12 cellular contexts compared by ENCODE assay signal in the genomic region with DNA sequence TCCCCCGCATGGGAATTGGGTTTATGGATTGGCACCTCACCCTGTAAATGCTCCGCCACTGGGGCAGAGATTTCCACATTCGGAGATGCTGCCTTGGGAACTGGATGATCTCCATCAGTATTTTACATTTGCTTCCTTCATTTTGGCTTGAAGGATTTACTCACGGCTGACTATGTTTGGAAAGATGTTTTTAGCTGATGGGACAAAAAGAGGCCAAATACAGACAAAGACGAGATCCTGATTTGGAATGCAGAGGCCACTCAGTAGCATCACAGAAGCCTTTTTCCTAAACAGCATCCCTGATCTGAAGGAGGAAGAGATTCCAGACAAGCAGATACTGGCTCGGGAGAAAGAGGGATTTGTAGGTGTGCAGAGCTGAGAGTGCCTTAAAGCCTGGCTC.
DNase-seq lines count a peak whose midpoint lies in the region; ATAC-seq, FAIRE-seq and TF ChIP-seq lines count a peak whose summit lies in the region.
"Had no signal": no experiment of that assay in that cellular context is flagged by ENCODE, and none has a peak within 500 bp of the region (broad histone marks: within the 10 kb centered on the region; RNA-seq: fewer than 3 reads in every experiment).

No MANE protein-coding gene starts in this region.

- H2BK5ac ChIP-seq in H1 (ENCODE audit: low read depth, low read length) = no peak overlapping the region

- H3K79me2 ChIP-seq in H1 (ENCODE audit: control insufficient read depth in 1 of 2, insufficient read depth in 2 of 2, low read length in 2 of 2) = no peaks in the 10 kb centered on the region

- H3K56ac ChIP-seq in H1 (replicated peaks; ENCODE audit: insufficient read length, low read depth, low read length) = no peak overlapping the region

- H3K4me2 ChIP-seq in H1 (ENCODE audit: insufficient read depth in 1 of 2, low read depth in 2 of 2, low read length in 2 of 2) = no peak overlapping the region

- H3K9ac ChIP-seq in H1 (replicated peaks in 1 of 4; ENCODE audit: extremely low read depth in 1 of 4, low read depth in 3 of 4, low read length in 3 of 4) (no peak overlapping the region; a peak in 1 of 7 replicates), rectal smooth muscle tissue (ENCODE audit: low read length) (no peak overlapping the region)
- H3K9ac ChIP-seq: GM23248 had no signal

- H2BK12ac ChIP-seq in H1 (ENCODE audit: low read depth, low read length) = no peak overlapping the region

- no peak overlapping the region for H3K23ac ChIP-seq in H1 (ENCODE audit: insufficient read length)

- H2AFZ ChIP-seq in H1 (ENCODE audit: low read length) = no peak overlapping the region
- H2AFZ ChIP-seq: GM23248 had no signal

- H3K4ac ChIP-seq in H1 (replicated peaks; ENCODE audit: insufficient read length, low read depth, low read length) = no peak overlapping the region

- H3K4me3 ChIP-seq in H1 (ENCODE audit: extremely low read depth in 1 of 4, insufficient read depth in 2 of 4, low read depth in 3 of 4, low read length in 4 of 4) (no peak overlapping the region), rectal smooth muscle tissue (ENCODE audit: low read length) (no peak overlapping the region)
- H3K4me3 ChIP-seq: GM23248 had no signal

- TF ChIP-seq CTCF in C4-2B (conservative IDR thresholded peaks at IDR 0.05) = no peak
- TF ChIP-seq CTCF in H1 (IDR thresholded peaks at IDR 0.05; ENCODE audit: control extremely low read depth in 1 of 3, insufficient read depth in 1 of 3, low read depth in 1 of 3, low read length in 3 of 3) = no peak

- H3K27me3 ChIP-seq in H1 (replicated peaks in 1 of 4; ENCODE audit: control insufficient read depth in 3 of 4, extremely low read depth in 1 of 4, insufficient read depth in 3 of 4, low read length in 3 of 4) (peaks cover 0 to 2% (median 0%) of the 10 kb centered on the region in 4 experiments; a peak in 2 of 7 replicates), rectal smooth muscle tissue (ENCODE audit: control insufficient read depth, insufficient read depth, low read length) (no peaks in the 10 kb centered on the region)
- H3K27me3 ChIP-seq: BE2C had no signal

- POLR2A ChIA-PET in H1 (lab: Charles Lee; ENCODE audit: partially characterized antibody) = interaction anchor here (0.6 kb wide), 1 partner anchor 146 kb away, joined by 3 read pairs; no protein-coding TSS in a partner anchor

- no peak overlapping the region for H3K14ac ChIP-seq in H1 (ENCODE audit: insufficient read length)

- H3K27ac ChIP-seq in C4-2B (peak overlapping the region; percentile 64), H1 (ENCODE audit: low read depth, low read length) (no peak overlapping the region), rectal smooth muscle tissue (ENCODE audit: low read depth, low read length) (peak overlapping the region; percentile 74)
- H3K27ac ChIP-seq: GM23248 had no signal

- TF ChIP-seq EP300 in H1 (IDR thresholded peaks at IDR 0.05; ENCODE audit: borderline replicate concordance in 1 of 2, low read depth in 2 of 2, low read length in 2 of 2) = no peak

- no peak overlapping the region for H4K5ac ChIP-seq in H1 (ENCODE audit: insufficient read length, low read depth, low read length)

- H3K9me3 ChIP-seq in H1 (ENCODE audit: insufficient read depth in 2 of 2, low read depth in 1 of 2, low read length in 1 of 2) = no peaks in the 10 kb centered on the region
- H3K9me3 ChIP-seq: BE2C, Caco-2 had no signal

- 87% methylated on average over 6 of the region's 6 CpGs; no CpG with 5 or more reads in 1 of the 2 experiments for WGBS in H1 (ENCODE audit: extremely low coverage in 1 of 2, insufficient coverage in 1 of 2, insufficient read length in 1 of 2, insufficient replicate concordance in 2 of 2, low coverage in 1 of 2, low lambda C conversion rate in 2 of 2, missing lambda C conversion rate in 1 of 2), 2 experiments

- FAIRE-seq in H1 (lab: Jason Lieb, UNC) (no peak), urothelium cell line (lab: Jason Lieb, UNC) (peak; percentile 37)

- H2BK20ac ChIP-seq in H1 (ENCODE audit: low read length) = no peak overlapping the region

- TF ChIP-seq RAD21 in H1 (IDR thresholded peaks at IDR 0.05 in 1 of 2, conservative IDR thresholded peaks at IDR 0.05 in 1 of 2; ENCODE audit: low read depth in 2 of 2, low read length in 2 of 2) = no peak

- no peak overlapping the region for H2AK5ac ChIP-seq in H1 (ENCODE audit: low read depth, low read length)

- CTCF ChIA-PET in H1 (lab: Charles Lee; ENCODE audit: partially characterized antibody) = interaction anchor here (0.6 to 3.1 kb wide), 19 partner anchors 7 to 276 kb away, joined by 3 to 25 read pairs (median 4); partner anchors contain the start of gene CEMIP

- no peak overlapping the region for H4K8ac ChIP-seq in H1 (ENCODE audit: extremely low read depth, insufficient read depth, low read length)

- H4K91ac ChIP-seq in H1 (replicated peaks; ENCODE audit: insufficient read length, low read length) = no peak overlapping the region

- H2BK15ac ChIP-seq in H1 (ENCODE audit: low read length) = peak overlapping the region; percentile 37; the same call in 1 of the 2 replicates

- no peaks in the 10 kb centered on the region for H3K36me3 ChIP-seq in H1 (ENCODE audit: control insufficient read depth in 2 of 4, insufficient read depth in 4 of 4, low read length in 3 of 4)
- H3K36me3 ChIP-seq in rectal smooth muscle tissue (ENCODE audit: control insufficient read depth, insufficient read depth, low read length) = no peaks in the 10 kb centered on the region
- H3K36me3 ChIP-seq: BE2C had no signal

- peaks cover 0 to 3% (median 3%) of the 10 kb centered on the region in 4 experiments; a peak in 4 of 7 replicates for H3K4me1 ChIP-seq in H1 (replicated peaks in 1 of 4; ENCODE audit: control insufficient read depth in 3 of 4, insufficient read depth in 4 of 4, low read length in 3 of 4)
- peaks cover 13% of the 10 kb centered on the region for H3K4me1 ChIP-seq in rectal smooth muscle tissue (ENCODE audit: control insufficient read depth, insufficient read depth, low read length)
- H3K4me1 ChIP-seq: BE2C, Caco-2 had no signal

- no peaks in the 10 kb centered on the region for H3K79me1 ChIP-seq in H1 (ENCODE audit: low read depth, low read length)

- no peak for ATAC-seq in GM18858 (IDR thresholded peaks at IDR 0.05; ENCODE audit: unreplicated experiment)

- no peak overlapping the region for H3K18ac ChIP-seq in H1 (ENCODE audit: extremely low read depth, low read length)

- H4K20me1 ChIP-seq in H1 (replicated peaks in 1 of 2; ENCODE audit: control insufficient read depth in 1 of 2, insufficient read depth in 2 of 2, low read length in 2 of 2) = no peaks in the 10 kb centered on the region

- no peak for TF ChIP-seq POLR2A in H1 (IDR thresholded peaks at IDR 0.05; ENCODE audit: control extremely low read depth in 1 of 2, low read depth in 2 of 2, low read length in 2 of 2)

- no peak overlapping the region for H2BK120ac ChIP-seq in H1 (replicated peaks; ENCODE audit: low read depth, low read length)

- H3K23me2 ChIP-seq in H1 (ENCODE audit: low read depth, low read length) = no peaks in the 10 kb centered on the region

- no peak for DNase-seq in H1 (ENCODE audit: low read depth in 1 of 2, low spot score in 2 of 2)
- DNase-seq in urothelium cell line (ENCODE audit: low spot score) = no peak
- DNase-seq in NK-92 treated with Interleukin-12 subunit alpha and Interleukin-12 subunit beta, amount 100 ng/mL, for 24 hours (lab: John Stamatoyannopoulos, UW) = no peak
- no peak for DNase-seq in AML-193 (lab: John Stamatoyannopoulos, UW)
- DNase-seq: BE2C; Caco-2; CD8-positive, alpha-beta memory T cell; GM23248; H7 had no signal

TF ChIP-seq in H1, 55 proteins besides CTCF, POLR2A, EP300 and RAD21:
- no peak for TF ChIP-seq NRF1 (IDR thresholded peaks at IDR 0.05; ENCODE audit: low read depth, low read length)
- TF ChIP-seq PHF8 (conservative IDR thresholded peaks at IDR 0.05; ENCODE audit: low read depth, low read length) = no peak
- no peak for TF ChIP-seq SAP30 (IDR thresholded peaks at IDR 0.05; ENCODE audit: insufficient read depth, insufficient replicate concordance, low read length)
- TF ChIP-seq RXRA (IDR thresholded peaks at IDR 0.05; ENCODE audit: insufficient read depth, low read depth, low read length) = no peak
- TF ChIP-seq CBX8 (IDR thresholded peaks at IDR 0.05; ENCODE audit: borderline replicate concordance, low read depth, low read length) = no peak
- TF ChIP-seq TBP (IDR thresholded peaks at IDR 0.05; ENCODE audit: low read depth, low read length) = no peak
- no peak for TF ChIP-seq BCL11A (IDR thresholded peaks at IDR 0.05; ENCODE audit: low read depth in 2 of 2, low read length in 2 of 2)
- TF ChIP-seq BACH1 (IDR thresholded peaks at IDR 0.05; ENCODE audit: low read length) = no peak
- no peak for TF ChIP-seq SIRT6 (IDR thresholded peaks at IDR 0.05; ENCODE audit: low read length)
- no peak for TF ChIP-seq CHD1 (IDR thresholded peaks at IDR 0.05; ENCODE audit: low read depth, low read length)
- no peak for TF ChIP-seq EZH2 (IDR thresholded peaks at IDR 0.05; ENCODE audit: low read depth, low read length, severe bottlenecking)
- no peak for TF ChIP-seq SRF (IDR thresholded peaks at IDR 0.05; ENCODE audit: low read depth, low read length)
- TF ChIP-seq YY1 (IDR thresholded peaks at IDR 0.05; ENCODE audit: low read depth, low read length) = no peak
- no peak for TF ChIP-seq HDAC6 (IDR thresholded peaks at IDR 0.05; ENCODE audit: low read depth, low read length)
- no peak for TF ChIP-seq JUND (IDR thresholded peaks at IDR 0.05; ENCODE audit: low read length)
- no peak for TF ChIP-seq POU5F1 (IDR thresholded peaks at IDR 0.05; ENCODE audit: low read depth, low read length)
- TF ChIP-seq BRCA1 (IDR thresholded peaks at IDR 0.05; ENCODE audit: low read depth, low read length) = no peak
- no peak for TF ChIP-seq GTF2F1 (IDR thresholded peaks at IDR 0.05; ENCODE audit: borderline replicate concordance, low read depth, low read length)
- no peak for TF ChIP-seq NANOG (IDR thresholded peaks at IDR 0.05; ENCODE audit: insufficient read depth, low read depth, low read length, poor library complexity, severe bottlenecking)
- no peak for TF ChIP-seq ASH2L (IDR thresholded peaks at IDR 0.05; ENCODE audit: low read length)
